Comparison of ENCODE assay signal across 25 cellular contexts in genomic region chr1:110608247-110608646, GRCh38. TPM values are rescaled to one million over a fixed set of nuclear protein-coding genes. Genes with fewer than 3 reads are reported as not detected.
A peak's percentile ranks its signal among the peaks of the same experiment; 100 is the strongest.
DNase-seq lines count a peak whose midpoint lies in the region; ATAC-seq and TF ChIP-seq lines count a peak whose summit lies in the region.
"Had no signal": no experiment of that assay in that cellular context is flagged by ENCODE, and none has a peak within 500 bp of the region (broad histone marks: within the 10 kb centered on the region; RNA-seq: fewer than 3 reads in every experiment).

No MANE protein-coding gene starts in this region.

- no peaks in the 10 kb centered on the region for H3K36me3 ChIP-seq in CD4-positive, CD25-positive, alpha-beta regulatory T cell (ENCODE audit: control insufficient read depth, insufficient read depth, low read length)
- no peaks in the 10 kb centered on the region for H3K36me3 ChIP-seq in H7 (replicated peaks; ENCODE audit: control insufficient read depth, insufficient read depth, low read length)
- H3K36me3 ChIP-seq in prostate gland = no peaks in the 10 kb centered on the region
- H3K36me3 ChIP-seq: brain microvascular endothelial cell, heart left ventricle, lower lobe of right lung, Peyer's patch, SJSA1, stomach, upper lobe of left lung had no signal

- H3K27ac Mint-ChIP-seq in CD4-positive, CD25-positive, alpha-beta regulatory T cell = no peak overlapping the region
- H3K27ac Mint-ChIP-seq in central memory CD8-positive, alpha-beta T cell (ENCODE audit: low read depth) = no peak overlapping the region
- H3K27ac Mint-ChIP-seq in naive thymus-derived CD8-positive, alpha-beta T cell = no peak overlapping the region
- H3K27ac Mint-ChIP-seq in mesothelial cell of epicardium = no peak overlapping the region
- H3K27ac Mint-ChIP-seq: activated CD8-positive, alpha-beta T cell treated with anti-CD3 and anti-CD28 coated beads, Interleukin-2, amount 10 ng/mL, durations not matched to agents 7 days and 5 days had no signal

- no peak overlapping the region for H3K4me3 ChIP-seq in CD4-positive, CD25-positive, alpha-beta regulatory T cell (ENCODE audit: low read depth, low read length)
- no peak overlapping the region for H3K4me3 ChIP-seq in H7 (ENCODE audit: insufficient read depth, low read depth, low read length)
- H3K4me3 ChIP-seq in prostate gland = no peak overlapping the region
- H3K4me3 ChIP-seq: lower lobe of right lung, SJSA1 had no signal

- H3K4me3 Mint-ChIP-seq in CD4-positive, CD25-positive, alpha-beta regulatory T cell = peak overlapping the region; percentile 23 to 81 (median 49)
- peak overlapping the region; percentile 78 for H3K4me3 Mint-ChIP-seq in central memory CD8-positive, alpha-beta T cell
- peak overlapping the region in 8 of 10 donors; percentile 12 to 87 (median 52) for H3K4me3 Mint-ChIP-seq in naive thymus-derived CD8-positive, alpha-beta T cell
- H3K4me3 Mint-ChIP-seq in mesothelial cell of epicardium = no peak overlapping the region

- WGBS in prostate gland = 58% methylated on average over 12 of the region's 13 CpGs

- no peaks in the 10 kb centered on the region for H3K9me3 Mint-ChIP-seq in CD4-positive, CD25-positive, alpha-beta regulatory T cell
- no peaks in the 10 kb centered on the region for H3K9me3 Mint-ChIP-seq in central memory CD8-positive, alpha-beta T cell
- no peaks in the 10 kb centered on the region for H3K9me3 Mint-ChIP-seq in naive thymus-derived CD8-positive, alpha-beta T cell
- no peaks in the 10 kb centered on the region for H3K9me3 Mint-ChIP-seq in mesothelial cell of epicardium

- H3K36me3 Mint-ChIP-seq in CD4-positive, CD25-positive, alpha-beta regulatory T cell = peaks cover 15% of the 10 kb centered on the region
- H3K36me3 Mint-ChIP-seq in central memory CD8-positive, alpha-beta T cell (ENCODE audit: insufficient read depth) = peaks cover 3% of the 10 kb centered on the region
- no peaks in the 10 kb centered on the region for H3K36me3 Mint-ChIP-seq in naive thymus-derived CD8-positive, alpha-beta T cell
- H3K36me3 Mint-ChIP-seq in mesothelial cell of epicardium = no peaks in the 10 kb centered on the region

- H3K9me3 ChIP-seq in CD4-positive, CD25-positive, alpha-beta regulatory T cell (ENCODE audit: control insufficient read depth in 2 of 2, low read length in 2 of 2) = no peaks in the 10 kb centered on the region
- H3K9me3 ChIP-seq in prostate gland = no peaks in the 10 kb centered on the region
- H3K9me3 ChIP-seq: heart left ventricle, lower lobe of right lung, Peyer's patch, SJSA1, stomach, upper lobe of left lung had no signal

- peaks cover 56% of the 10 kb centered on the region for H3K27me3 Mint-ChIP-seq in CD4-positive, CD25-positive, alpha-beta regulatory T cell
- peaks cover 60% of the 10 kb centered on the region for H3K27me3 Mint-ChIP-seq in central memory CD8-positive, alpha-beta T cell
- H3K27me3 Mint-ChIP-seq in naive thymus-derived CD8-positive, alpha-beta T cell = peaks cover 14 to 57% (median 41%) of the 10 kb centered on the region in 5 donors
- peaks cover 96% of the 10 kb centered on the region for H3K27me3 Mint-ChIP-seq in mesothelial cell of epicardium (ENCODE audit: low read depth)

- POLR2A ChIA-PET in naive thymus-derived CD8-positive, alpha-beta T cell (lab: Charles Lee) = no interaction called here

- peaks cover 0 to 26% (median 5%) of the 10 kb centered on the region in 4 donors for H3K4me1 Mint-ChIP-seq in CD4-positive, CD25-positive, alpha-beta regulatory T cell
- H3K4me1 Mint-ChIP-seq in central memory CD8-positive, alpha-beta T cell = peaks cover 11% of the 10 kb centered on the region
- peaks cover 12 to 35% (median 14%) of the 10 kb centered on the region in 4 donors for H3K4me1 Mint-ChIP-seq in naive thymus-derived CD8-positive, alpha-beta T cell
- H3K4me1 Mint-ChIP-seq in mesothelial cell of epicardium = peaks cover 11% of the 10 kb centered on the region

- H3K27me3 ChIP-seq in CD4-positive, CD25-positive, alpha-beta regulatory T cell (ENCODE audit: control insufficient read depth, insufficient read depth, low read length) = peaks cover 32% of the 10 kb centered on the region
- H3K27me3 ChIP-seq in H7 (ENCODE audit: control insufficient read depth, insufficient read depth, low read length) = peaks cover 77% of the 10 kb centered on the region
- H3K27me3 ChIP-seq in prostate gland (replicated peaks; ENCODE audit: insufficient read depth) = no peaks in the 10 kb centered on the region

- H3K4me1 ChIP-seq in CD4-positive, CD25-positive, alpha-beta regulatory T cell (ENCODE audit: control insufficient read depth, insufficient read depth, low read length, poor library complexity, severe bottlenecking) = peaks cover 29% of the 10 kb centered on the region
- H3K4me1 ChIP-seq in prostate gland (replicated peaks) = no peaks in the 10 kb centered on the region
- H3K4me1 ChIP-seq: SJSA1 had no signal

- no peak for DNase-seq in CD4-positive, CD25-positive, alpha-beta regulatory T cell
- DNase-seq in H7 = peak; percentile 39
- DNase-seq in central memory CD8-positive, alpha-beta T cell (ENCODE audit: low spot score in 2 of 2) = no peak
- DNase-seq in naive thymus-derived CD8-positive, alpha-beta T cell = no peak
- no peak for DNase-seq in prostate gland (ENCODE audit: low spot score)
- no peak for DNase-seq in mesothelial cell of epicardium (ENCODE audit: low spot score in 2 of 2, unreplicated experiment in 2 of 2)
- DNase-seq in stimulated activated CD4-positive, alpha-beta T cell treated with anti-CD3 and anti-CD28 coated beads, Interleukin-15, amount 100 ng/mL, for 24 hours = no peak
- DNase-seq: activated CD8-positive, alpha-beta T cell treated with anti-CD3 and anti-CD28 coated beads, Interleukin-2, amount 10 ng/mL, durations not matched to agents 7 days and 5 days; brain microvascular endothelial cell; cortex of kidney; DMS79; heart left ventricle; Kasumi-1; lower lobe of right lung; NCI-H1048; NCI-H2081 treated with DMSO at 0.1 percent for 48 hours; NCI-H446 treated with DMSO at 0.1 percent for 48 hours; NK-92 treated with Interleukin-12 subunit alpha and Interleukin-12 subunit beta, amount 100 ng/mL, for 24 hours; Peyer's patch; stimulated activated CD4-positive, alpha-beta T cell treated with anti-CD3 and anti-CD28 coated beads, Interleukin-2, amount 100 ng/mL, for 48 hours; stomach had no signal

- TF ChIP-seq CTCF in prostate gland (IDR thresholded peaks at IDR 0.05) (no peak), mesothelial cell of epicardium (IDR thresholded peaks at IDR 0.05; ENCODE audit: unreplicated experiment) (no peak)

- no peak for ATAC-seq in CD4-positive, CD25-positive, alpha-beta regulatory T cell (ENCODE audit: low read depth in 2 of 2)
- ATAC-seq in central memory CD8-positive, alpha-beta T cell (replicated peaks; ENCODE audit: extremely low read depth, poor library complexity, severe bottlenecking) = no peak
- no peak for ATAC-seq in naive thymus-derived CD8-positive, alpha-beta T cell
- no peak for ATAC-seq in GM18511 (IDR thresholded peaks at IDR 0.05; ENCODE audit: unreplicated experiment)
- ATAC-seq: heart left ventricle, lower lobe of right lung had no signal

- intact Hi-C loops in prostate gland (cut with DNase I) = no loop called here

- no peak overlapping the region for H3K27ac ChIP-seq in CD4-positive, CD25-positive, alpha-beta regulatory T cell (ENCODE audit: insufficient read depth, low read length, poor library complexity, severe bottlenecking)
- H3K27ac ChIP-seq in prostate gland = no peak overlapping the region
- H3K27ac ChIP-seq: brain microvascular endothelial cell, heart left ventricle, lower lobe of right lung, Peyer's patch, SJSA1, stomach, upper lobe of left lung had no signal

- no peak for TF ChIP-seq POLR2A in prostate gland (IDR thresholded peaks at IDR 0.05)

RNA-seq across cellular contexts. Expression of gene KCNA2, which starts 2.1 kb away (rescaled TPM):
- total RNA-seq in CD4-positive, CD25-positive, alpha-beta regulatory T cell = 5.8 TPM
- polyA plus RNA-seq in CD4-positive, CD25-positive, alpha-beta regulatory T cell = 1 to 10 TPM in 1 of 4 donors, under 1 TPM in 3; 0.50 to 1.5 (median 0.62) TPM
- total RNA-seq in H7 (2014; rRNA removed; shearing (Covaris generic)) = 0.03 and 0.04 TPM in 2 replicates
- total RNA-seq in naive thymus-derived CD8-positive, alpha-beta T cell = under 1 TPM; 0.22 to 0.23 TPM
- not detected for polyA plus RNA-seq in naive thymus-derived CD8-positive, alpha-beta T cell
- total RNA-seq in prostate gland (1 to 10 TPM in 1 of 2 donors, under 1 TPM in 1; 0.64 to 6.2 TPM), mesothelial cell of epicardium (0.58 to 1.1 TPM (median 0.63 TPM) in 3 replicates)
- total RNA-seq: endothelial cell of umbilical vein, SJSA1 had no signal
- polyA plus RNA-seq: endothelial cell of umbilical vein had no signal
